In the genomic region with DNA sequence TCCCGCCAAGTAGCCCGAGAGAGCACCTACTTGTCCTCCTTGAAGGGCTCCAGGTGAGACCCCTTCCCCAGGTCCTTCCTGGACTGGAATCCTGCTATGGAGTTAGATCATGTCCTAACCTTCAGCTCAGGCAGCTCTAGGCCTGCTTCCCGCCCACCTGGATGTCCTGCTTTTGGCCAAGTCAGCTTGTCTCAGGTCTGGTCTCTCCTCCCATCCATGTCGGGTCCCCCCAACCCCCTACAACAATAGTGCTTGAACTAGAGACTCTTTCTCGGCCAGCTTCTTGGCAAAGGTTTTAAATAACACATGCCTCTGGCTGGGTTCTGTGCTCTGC, we compare ENCODE assay signal across 9 cellular contexts.
DNase-seq lines count a peak whose midpoint lies in the region; ATAC-seq and TF ChIP-seq lines count a peak whose summit lies in the region.
"Had no signal": no experiment of that assay in that cellular context is flagged by ENCODE, and none has a peak within 500 bp of the region (broad histone marks: within the 10 kb centered on the region; RNA-seq: fewer than 3 reads in every experiment).

No MANE protein-coding gene starts in this region.

- H3K9me3 Mint-ChIP-seq in T-helper 1 cell treated with Interleukin-12 subunit alpha and Interleukin-12 subunit beta and Interleukin-4 antibody, amounts not matched to agents 30 μg/mL and 1 μg/mL, for 36 hours = no peaks in the 10 kb centered on the region
- H3K9me3 Mint-ChIP-seq in activated naive CD8-positive, alpha-beta T cell (ENCODE audit: low read depth) = no peaks in the 10 kb centered on the region
- H3K9me3 Mint-ChIP-seq in stimulated activated naive CD8-positive, alpha-beta T cell treated with anti-CD3 and anti-CD28 coated beads, Interleukin-15, amount 100 ng/mL, for 72 hours = no peaks in the 10 kb centered on the region

- no peak for TF ChIP-seq CTCF in GM13976 (IDR thresholded peaks at IDR 0.05; ENCODE audit: borderline replicate concordance, control extremely low read depth, extremely low read depth, insufficient read depth, missing control alignments)

- peaks cover 32% of the 10 kb centered on the region for H3K36me3 Mint-ChIP-seq in T-helper 1 cell treated with Interleukin-12 subunit alpha and Interleukin-12 subunit beta and Interleukin-4 antibody, amounts not matched to agents 30 μg/mL and 1 μg/mL, for 36 hours (ENCODE audit: low read depth)
- peaks cover 3% of the 10 kb centered on the region for H3K36me3 Mint-ChIP-seq in activated naive CD8-positive, alpha-beta T cell

- H3K27ac Mint-ChIP-seq in T-helper 1 cell treated with Interleukin-12 subunit alpha and Interleukin-12 subunit beta and Interleukin-4 antibody, amounts not matched to agents 30 μg/mL and 1 μg/mL, for 36 hours = peak overlapping the region; percentile 43
- H3K27ac Mint-ChIP-seq in activated naive CD8-positive, alpha-beta T cell = peak overlapping the region; percentile 83
- peak overlapping the region; percentile 37 to 84 for H3K27ac Mint-ChIP-seq in stimulated activated naive CD8-positive, alpha-beta T cell treated with anti-CD3 and anti-CD28 coated beads, Interleukin-15, amount 100 ng/mL, for 72 hours

- no peak overlapping the region for H3K4me3 Mint-ChIP-seq in T-helper 1 cell treated with Interleukin-12 subunit alpha and Interleukin-12 subunit beta and Interleukin-4 antibody, amounts not matched to agents 30 μg/mL and 1 μg/mL, for 36 hours
- H3K4me3 Mint-ChIP-seq in activated naive CD8-positive, alpha-beta T cell = peak overlapping the region; percentile 74
- peak overlapping the region; percentile 89 to 93 for H3K4me3 Mint-ChIP-seq in stimulated activated naive CD8-positive, alpha-beta T cell treated with anti-CD3 and anti-CD28 coated beads, Interleukin-15, amount 100 ng/mL, for 72 hours

- in situ Hi-C loops in GM13976 (cut with MboI; ENCODE audit: low sequenced_read_pairs, unreplicated experiment) = no loop called here

- H3K27me3 Mint-ChIP-seq in T-helper 1 cell treated with Interleukin-12 subunit alpha and Interleukin-12 subunit beta and Interleukin-4 antibody, amounts not matched to agents 30 μg/mL and 1 μg/mL, for 36 hours (ENCODE audit: low read depth) = no peaks in the 10 kb centered on the region
- no peaks in the 10 kb centered on the region for H3K27me3 Mint-ChIP-seq in activated naive CD8-positive, alpha-beta T cell
- H3K27me3 Mint-ChIP-seq in stimulated activated naive CD8-positive, alpha-beta T cell treated with anti-CD3 and anti-CD28 coated beads, Interleukin-15, amount 100 ng/mL, for 72 hours = no peaks in the 10 kb centered on the region

- DNase-seq in T-helper 1 cell = no peak
- DNase-seq in islet precursor cell = peak; percentile 60
- no peak for DNase-seq in stimulated activated naive CD8-positive, alpha-beta T cell treated with anti-CD3 and anti-CD28 coated beads, Interleukin-15, amount 100 ng/mL, for 72 hours
- no peak for DNase-seq in GM13976 (ENCODE audit: low spot score)
- no peak for DNase-seq in NCI-H1092 (lab: John Stamatoyannopoulos, UW)
- DNase-seq in NOMO-1 treated with DMSO at 0.1 percent for 48 hours (lab: John Stamatoyannopoulos, UW; ENCODE audit: unreplicated experiment) = no peak
- DNase-seq: NCI-H187 treated with DMSO at 0.1 percent for 48 hours had no signal

- no peak for ATAC-seq in stimulated activated naive CD8-positive, alpha-beta T cell treated with anti-CD3 and anti-CD28 coated beads, Interleukin-15, amount 100 ng/mL, for 72 hours

- peaks cover 39% of the 10 kb centered on the region for H3K4me1 Mint-ChIP-seq in T-helper 1 cell treated with Interleukin-12 subunit alpha and Interleukin-12 subunit beta and Interleukin-4 antibody, amounts not matched to agents 30 μg/mL and 1 μg/mL, for 36 hours (ENCODE audit: low read depth)
- peaks cover 53% of the 10 kb centered on the region for H3K4me1 Mint-ChIP-seq in activated naive CD8-positive, alpha-beta T cell (ENCODE audit: low read depth)
- peaks cover 76% of the 10 kb centered on the region for H3K4me1 Mint-ChIP-seq in stimulated activated naive CD8-positive, alpha-beta T cell treated with anti-CD3 and anti-CD28 coated beads, Interleukin-15, amount 100 ng/mL, for 72 hours
